Comparison of ENCODE assay signal across 20 cellular contexts in genomic region chr2:216671791-216672343, GRCh38. TPM values are rescaled to one million over a fixed set of nuclear protein-coding genes. Genes with fewer than 3 reads are reported as not detected.
DNase-seq lines count a peak whose midpoint lies in the region; ATAC-seq and TF ChIP-seq lines count a peak whose summit lies in the region.
"Had no signal": no experiment of that assay in that cellular context is flagged by ENCODE, and none has a peak within 500 bp of the region (broad histone marks: within the 10 kb centered on the region; RNA-seq: fewer than 3 reads in every experiment).

No MANE protein-coding gene starts in this region.

- no peak overlapping the region for H2BK20ac ChIP-seq in IMR-90 (ENCODE audit: low read depth, low read length)

- H3K36me3 Mint-ChIP-seq in mesothelial cell of epicardium, result peaks cover 26% of the 10 kb centered on the region
- H3K36me3 Mint-ChIP-seq: CD8-positive, alpha-beta memory T cell had no signal

- no peak overlapping the region for H2BK5ac ChIP-seq in IMR-90 (ENCODE audit: low read depth, low read length, poor library complexity, severe bottlenecking)

- H2AK5ac ChIP-seq in IMR-90 (ENCODE audit: low read depth, low read length), result no peak overlapping the region

- TF ChIP-seq POLR2A in IMR-90 (IDR thresholded peaks at IDR 0.05; ENCODE audit: low read depth, low read length), result no peak
- no peak for TF ChIP-seq POLR2A in gastrocnemius medialis (IDR thresholded peaks at IDR 0.05)

- H4K20me1 ChIP-seq in IMR-90 (ENCODE audit: insufficient read depth, low read length), result peaks cover 69% of the 10 kb centered on the region

- no peak overlapping the region for H3K4ac ChIP-seq in IMR-90 (ENCODE audit: low read depth, low read length)

- no peak overlapping the region for H4K8ac ChIP-seq in IMR-90 (ENCODE audit: low read depth in 2 of 2, low read length in 2 of 2)

- H3K27ac ChIP-seq in AG04450 (ENCODE audit: low read depth, low read length) (peak overlapping the region; percentile 52), IMR-90 (ENCODE audit: insufficient read depth, low read length) (no peak overlapping the region), gastrocnemius medialis (peak overlapping the region in 3 of 4 donors; percentile 50 to 57 (median 56))
- H3K27ac ChIP-seq: A549 had no signal

- H2BK120ac ChIP-seq in IMR-90 (ENCODE audit: low read depth, low read length), result no peak overlapping the region

- CTCF ChIA-PET in AG04450 (lab: Charles Lee), result no interaction called here
- CTCF ChIA-PET in IMR-90 (lab: Yijun Ruan, JAX), result interaction anchor here (0.6 kb wide), 1 partner anchor 851 kb away, joined by 3 read pairs; no protein-coding TSS in a partner anchor

- 0 out of 2 replicates have a peak, but pooled peaks cover 4% of the 10 kb centered on the region for H3K9me1 ChIP-seq in IMR-90 (ENCODE audit: insufficient read depth, low read length)

- H3K23ac ChIP-seq in IMR-90 (ENCODE audit: low read depth, low read length), result no peak overlapping the region

- no peak for DNase-seq in AG04450 (ENCODE audit: low read depth, low spot score)
- DNase-seq in IMR-90, result no peak
- no peak for DNase-seq in mesothelial cell of epicardium (ENCODE audit: low spot score in 2 of 2, unreplicated experiment in 2 of 2)
- no peak for DNase-seq in gastrocnemius medialis
- no peak for DNase-seq in NCI-H526 treated with DMSO at 0.1 percent for 48 hours (lab: John Stamatoyannopoulos, UW)
- DNase-seq in amniotic stem cell (lab: John Stamatoyannopoulos, UW), result no peak
- DNase-seq: C1 segment of cervical spinal cord; CD8-positive, alpha-beta memory T cell; HFFc6; NCI-H1048; NCI-H1436; NCI-H2029; NCI-H345; NCI-H526; SHP77 treated with DMSO at 0.1 percent for 48 hours; SK-N-SH had no signal

- in situ Hi-C loops in IMR-90 (cut with MboI; ENCODE audit: low sequenced_read_pairs) (no loop called here), gastrocnemius medialis (cut with MboI; ENCODE audit: low sequenced_read_pairs in 4 of 4) (loop anchor here (25.0 kb wide), 1 partner anchor 635 kb away; no protein-coding TSS in a partner anchor)

- H2AK9ac ChIP-seq in IMR-90 (replicated peaks; ENCODE audit: low read depth, low read length, poor library complexity), result peak overlapping the region; percentile 71

- no peaks in the 10 kb centered on the region for H3K9me3 Mint-ChIP-seq in mesothelial cell of epicardium
- H3K9me3 Mint-ChIP-seq: CD8-positive, alpha-beta memory T cell; HFFc6 had no signal

- peak overlapping the region; percentile 49 for H2AFZ ChIP-seq in IMR-90 (replicated peaks; ENCODE audit: low read length, poor library complexity)

- H3K27me3 ChIP-seq in AG04450 (ENCODE audit: control insufficient read depth, insufficient read depth, low read length), result no peaks in the 10 kb centered on the region
- no peaks in the 10 kb centered on the region for H3K27me3 ChIP-seq in IMR-90 (ENCODE audit: control insufficient read depth, insufficient read depth, low read length)
- H3K27me3 ChIP-seq in gastrocnemius medialis, result no peaks in the 10 kb centered on the region

- WGBS in IMR-90 (ENCODE audit: extremely low coverage in 2 of 2, insufficient read length in 1 of 2), 2 experiments, result no CpG with 5 or more reads among the region's 12 CpGs

- H3K4me1 ChIP-seq in IMR-90 (ENCODE audit: control insufficient read depth, insufficient read depth, low read length) (no peaks in the 10 kb centered on the region), gastrocnemius medialis (no peaks in the 10 kb centered on the region)
- H3K4me1 ChIP-seq: A549 had no signal

- no TSS peak for BruUV-seq in IMR-90 (replicated peaks; lab: Mats Ljungman, UMichigan)

- H3K27ac Mint-ChIP-seq in mesothelial cell of epicardium, result peak overlapping the region; percentile 5
- H3K27ac Mint-ChIP-seq: CD8-positive, alpha-beta memory T cell; HFFc6 had no signal

- no peak for TF ChIP-seq RAD21 in IMR-90 (IDR thresholded peaks at IDR 0.05; ENCODE audit: low read length)

- intact Hi-C loops in IMR-90 (cut with micrococcal nuclease) (no loop called here), gastrocnemius medialis (cut with DNase I; ENCODE audit: low total_unique reads) (no loop called here)

- H3K18ac ChIP-seq in IMR-90 (ENCODE audit: low read depth, low read length), result no peak overlapping the region

- no peak overlapping the region for H3K14ac ChIP-seq in IMR-90 (replicated peaks; ENCODE audit: low read depth, low read length)

- H3K56ac ChIP-seq in IMR-90 (ENCODE audit: extremely low read depth, insufficient read depth, low read length), result no peak overlapping the region

- no peaks in the 10 kb centered on the region for H3K27me3 Mint-ChIP-seq in mesothelial cell of epicardium (ENCODE audit: low read depth)

- H3K36me3 ChIP-seq in IMR-90 (ENCODE audit: control insufficient read depth, insufficient read depth, low read length), result peaks cover 36% of the 10 kb centered on the region
- peaks cover 0 to 20% of the 10 kb centered on the region in 2 donors for H3K36me3 ChIP-seq in gastrocnemius medialis

- no peak overlapping the region for H3K4me3 Mint-ChIP-seq in mesothelial cell of epicardium
- H3K4me3 Mint-ChIP-seq: CD8-positive, alpha-beta memory T cell; HFFc6 had no signal

- H4K5ac ChIP-seq in IMR-90 (ENCODE audit: low read depth, low read length), result no peak overlapping the region

- dilution Hi-C loops in IMR-90 (cut with HindIII; ENCODE audit: low sequenced_read_pairs, unreplicated experiment), result loop anchor here (25.0 kb wide), 1 partner anchor 160 kb away; no protein-coding TSS in a partner anchor

- no peaks in the 10 kb centered on the region for H3K4me1 Mint-ChIP-seq in mesothelial cell of epicardium
- H3K4me1 Mint-ChIP-seq: CD8-positive, alpha-beta memory T cell had no signal

- ATAC-seq in IMR-90 (ENCODE audit: low read depth) (peak; percentile 3), gastrocnemius medialis (no peak), HG03280 (IDR thresholded peaks at IDR 0.05; ENCODE audit: unreplicated experiment) (no peak)
- ATAC-seq: A549 had no signal

- H3K9me3 ChIP-seq in AG04450 (ENCODE audit: control insufficient read depth, insufficient read depth, low read length) (no peaks in the 10 kb centered on the region; the same call in 1 of the 2 replicates), IMR-90 (ENCODE audit: control insufficient read depth, insufficient read depth, low read length) (no peaks in the 10 kb centered on the region), gastrocnemius medialis (no peaks in the 10 kb centered on the region)
- H3K9me3 ChIP-seq: A549, SK-N-SH had no signal

- H3K4me2 ChIP-seq in IMR-90 (ENCODE audit: low read depth, low read length), result no peak overlapping the region
- H3K4me2 ChIP-seq: A549, SK-N-SH had no signal

- no peak overlapping the region for H2BK15ac ChIP-seq in IMR-90 (ENCODE audit: low read depth, low read length)

- no peak for TF ChIP-seq CTCF in AG04450 (IDR thresholded peaks at IDR 0.05; ENCODE audit: low read depth, low read length)
- no peak for TF ChIP-seq CTCF in IMR-90 (conservative IDR thresholded peaks at IDR 0.05; ENCODE audit: low read depth, low read length)
- TF ChIP-seq CTCF in mesothelial cell of epicardium (IDR thresholded peaks at IDR 0.05; ENCODE audit: unreplicated experiment), result no peak
- no peak for TF ChIP-seq CTCF in gastrocnemius medialis (IDR thresholded peaks at IDR 0.05 in 4 of 5, conservative IDR thresholded peaks at IDR 0.05 in 1 of 5)

- H3K9ac ChIP-seq in IMR-90 (ENCODE audit: low read depth, low read length), result no peak overlapping the region
- H3K9ac ChIP-seq: SK-N-SH had no signal

- 0 out of 4 replicates have a peak, but pooled peaks cover 0 to 7% of the 10 kb centered on the region in 2 experiments for H3K79me1 ChIP-seq in IMR-90 (ENCODE audit: low read depth in 1 of 2, low read length in 2 of 2)

- no peak overlapping the region for H4K91ac ChIP-seq in IMR-90 (ENCODE audit: insufficient read depth, low read depth, low read length)

- POLR2A ChIA-PET in AG04450 (lab: Yijun Ruan, JAX) (interaction anchor here (0.6 to 1.2 kb wide), 4 partner anchors 153 to 1041 kb away, joined by 3 to 9 read pairs (median 6); no protein-coding TSS in a partner anchor), IMR-90 (lab: Charles Lee; ENCODE audit: unreplicated experiment) (interaction anchor here (0.7 kb wide), 2 partner anchors 376 to 695 kb away, joined by 3 to 4 read pairs; no protein-coding TSS in a partner anchor)

- H3K4me3 ChIP-seq in AG04450 (ENCODE audit: low read depth, low read length) (no peak overlapping the region), IMR-90 (ENCODE audit: insufficient read depth, low read depth, low read length) (no peak overlapping the region), gastrocnemius medialis (no peak overlapping the region)
- H3K4me3 ChIP-seq: A549 had no signal

TF ChIP-seq in IMR-90, 13 proteins besides CTCF, POLR2A, EP300 and RAD21:
- peak; percentile 45; the same call in 1 of the 2 replicates for TF ChIP-seq MAZ (IDR thresholded peaks at IDR 0.05; ENCODE audit: borderline replicate concordance, low read depth, low read length)
- peak; percentile 57; the same call in 1 of the 2 replicates for TF ChIP-seq NFE2L2 (IDR thresholded peaks at IDR 0.05; ENCODE audit: low read depth, low read length)
- no peak for TF ChIP-seq BHLHE40 (IDR thresholded peaks at IDR 0.05; ENCODE audit: low read depth, low read length)

RNA-seq across cellular contexts. Expression of gene IGFBP5, which starts 23.5 kb away (rescaled TPM):
- polyA plus RNA-seq in AG04450 (2011; rRNA removed) (3,867 and 4,154 TPM in 2 replicates), IMR-90 (2012; rRNA removed) (1,339 and 1,767 TPM in 2 replicates)
- 2,998 and 3,399 TPM in 2 replicates for polyA minus RNA-seq in AG04450 (2011; rRNA and poly(A)+ RNA removed)
- total RNA-seq in IMR-90 (2012; rRNA removed) (392 and 433 TPM in 2 replicates), mesothelial cell of epicardium (415 to 456 TPM (median 447 TPM) in 3 replicates), gastrocnemius medialis (100 to 1,000 TPM in 3 of 4 donors, 10 to 100 TPM in 1; 99.5 to 550 (median 279) TPM)
- polyA plus RNA-seq in IMR-90 (2012; cell fraction: cytosol; rRNA removed), result 847 and 1,056 TPM in 2 replicates
- polyA plus RNA-seq in IMR-90 (2012; cell fraction: nucleus; rRNA removed; ENCODE audit: low replicate concordance), result 732 and 841 TPM in 2 replicates
- total RNA-seq: CD8-positive, alpha-beta memory T cell; HT-29; MCF 10A had no signal
- polyA plus RNA-seq: CD8-positive, alpha-beta memory T cell had no signal

RNA-seq across cellular contexts. Expression of gene IGFBP2, which starts 38.6 kb away (rescaled TPM):
- polyA plus RNA-seq in AG04450 (2011; rRNA removed) (25.2 and 41.7 TPM in 2 replicates), IMR-90 (2012; rRNA removed) (236 and 257 TPM in 2 replicates)
- 4.3 and 8.8 TPM in 2 replicates for polyA minus RNA-seq in AG04450 (2011; rRNA and poly(A)+ RNA removed)
- total RNA-seq in IMR-90 (2012; rRNA removed) (33.5 and 36.7 TPM in 2 replicates), mesothelial cell of epicardium (376 to 409 TPM (median 381 TPM) in 3 replicates), gastrocnemius medialis (10 to 100 TPM; 14.3 to 44.4 (median 23.6) TPM)
- polyA plus RNA-seq in IMR-90 (2012; cell fraction: cytosol; rRNA removed), result 205 and 355 TPM in 2 replicates
- polyA plus RNA-seq in IMR-90 (2012; cell fraction: nucleus; rRNA removed; ENCODE audit: low replicate concordance), result 73.3 and 119 TPM in 2 replicates
